ENCODE assay signal across 8 cellular contexts in the genomic region with DNA sequence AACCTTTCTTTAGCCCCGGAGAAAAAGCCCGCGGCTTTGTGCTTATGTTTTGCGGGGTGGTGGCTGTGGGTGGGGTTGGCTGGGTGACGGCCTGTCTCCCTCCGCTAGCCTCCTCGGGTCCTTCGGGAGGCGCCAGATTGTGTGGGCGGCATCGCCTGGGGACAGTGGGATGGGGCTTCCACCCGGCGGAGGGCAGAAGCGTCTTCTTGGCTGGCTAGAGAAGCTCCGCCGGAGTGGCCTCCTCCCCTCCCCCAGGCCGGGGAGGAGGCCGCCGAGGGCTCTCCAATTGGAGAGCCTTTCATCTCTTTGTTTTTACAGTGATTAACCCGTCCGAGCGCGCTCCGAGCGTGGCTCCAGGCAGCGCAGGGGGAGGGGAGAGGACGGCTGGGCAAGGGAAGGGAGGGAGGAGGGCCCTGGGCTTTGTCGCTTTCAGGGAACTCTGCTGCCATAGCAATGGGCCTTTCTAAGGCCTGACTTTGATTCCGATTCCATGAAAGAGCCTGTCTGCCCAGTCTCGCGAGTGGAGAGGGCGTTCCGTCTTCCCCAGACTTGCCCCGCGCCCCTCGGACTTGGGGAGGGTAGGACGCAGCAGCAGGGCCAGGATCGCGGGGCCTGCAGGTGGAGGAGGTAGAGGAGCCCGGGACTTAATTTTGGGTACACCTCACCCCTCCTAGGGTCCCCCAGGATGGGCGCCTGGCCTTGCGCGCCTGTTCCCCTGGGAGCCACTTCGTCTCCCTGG. TPM values are rescaled to one million over a fixed set of nuclear protein-coding genes. Genes with fewer than 3 reads are reported as not detected.
A peak's percentile ranks its signal among the peaks of the same experiment; 100 is the strongest.
DNase-seq lines count a peak whose midpoint lies in the region; ATAC-seq and TF ChIP-seq lines count a peak whose summit lies in the region.

No MANE protein-coding gene starts in this region.

- H3K9me3 ChIP-seq in HUES48 (ENCODE audit: control insufficient read depth, insufficient read depth, low read length) (no peaks in the 10 kb centered on the region), SK-N-SH (no peaks in the 10 kb centered on the region)

- intact Hi-C loops in head of caudate nucleus (cut with DNase I): no loop called here

- H3K36me3 ChIP-seq in HUES48 (ENCODE audit: control insufficient read depth, insufficient read depth, low read length) (no peaks in the 10 kb centered on the region), SK-N-SH (replicated peaks in 1 of 2; ENCODE audit: control insufficient read depth in 1 of 2, insufficient read depth in 2 of 2, low read length in 1 of 2) (no peaks in the 10 kb centered on the region)

- peak overlapping the region; percentile 55 for H3K4me2 ChIP-seq in SK-N-SH

- TF ChIP-seq CTCF in AG04449 (IDR thresholded peaks at IDR 0.05; ENCODE audit: insufficient read depth, low read length, missing control alignments) (no peak), SK-N-SH (IDR thresholded peaks at IDR 0.05) (no peak), retinal pigment epithelial cell (conservative IDR thresholded peaks at IDR 0.05; ENCODE audit: low read depth, low read length) (no peak)

- 47% methylated on average over 31 of the region's 44 CpGs for WGBS in SK-N-SH (ENCODE audit: low lambda C conversion rate)

- CTCF ChIA-PET in AG04449 (lab: Yijun Ruan, JAX): interaction anchor here (1.0 to 10.7 kb wide), 8 partner anchors 16 to 77 kb away, joined by 3 to 85 read pairs (median 6); no protein-coding TSS in a partner anchor
- CTCF ChIA-PET in SK-N-SH (lab: Yijun Ruan, JAX): interaction anchor here (0.6 to 3.1 kb wide), 5 partner anchors 23 to 282 kb away, joined by 3 to 21 read pairs (median 3); no protein-coding TSS in a partner anchor

- POLR2A ChIA-PET in AG04449 (lab: Yijun Ruan, JAX) (no interaction called here), SK-N-SH (lab: Yijun Ruan, JAX) (no interaction called here)

- no peaks in the 10 kb centered on the region for H3K79me2 ChIP-seq in SK-N-SH (ENCODE audit: insufficient read depth)

- no peaks in the 10 kb centered on the region for H4K20me1 ChIP-seq in SK-N-SH (ENCODE audit: insufficient read depth)

- H3K27me3 ChIP-seq in HUES48 (ENCODE audit: control insufficient read depth, insufficient read depth, low read length) (peaks cover 100% of the 10 kb centered on the region), SK-N-SH (ENCODE audit: insufficient read depth) (no peaks in the 10 kb centered on the region; the same call in 1 of the 2 replicates)

- TF ChIP-seq EP300 in SK-N-SH (IDR thresholded peaks at IDR 0.05; ENCODE audit: borderline replicate concordance in 1 of 2, low read depth in 1 of 2, low read length in 1 of 2): no peak

- H3F3A ChIP-seq in SK-N-SH (replicated peaks; ENCODE audit: insufficient read depth): peaks cover 4% of the 10 kb centered on the region

- peak overlapping the region; percentile 64; the same call in 1 of the 2 replicates for H2AFZ ChIP-seq in SK-N-SH (ENCODE audit: low read depth)

- H3K4me3 ChIP-seq in AG04449 (ENCODE audit: low read depth, low read length) (peak overlapping the region; percentile 56), HUES48 (ENCODE audit: low read depth, low read length) (peak overlapping the region; percentile 52), SK-N-SH (ENCODE audit: low read depth in 2 of 2, low read length in 1 of 2) (peak overlapping the region; percentile 21 to 44; a peak in 3 of 4 replicates), retinal pigment epithelial cell (ENCODE audit: low read length) (peak overlapping the region; percentile 46)

- H3K4me1 ChIP-seq in HUES48 (ENCODE audit: control insufficient read depth, insufficient read depth, low read length): peaks cover 41% of the 10 kb centered on the region
- H3K4me1 ChIP-seq in SK-N-SH (ENCODE audit: control insufficient read depth in 1 of 2, insufficient read depth in 2 of 2, low read depth in 1 of 2, low read length in 1 of 2): peaks cover 3 to 5% of the 10 kb centered on the region in 2 experiments; a peak in 3 of 4 replicates

- no peaks in the 10 kb centered on the region for H3K9me2 ChIP-seq in SK-N-SH

- H3K27ac ChIP-seq in HUES48 (ENCODE audit: low read depth, low read length) (no peak overlapping the region), SK-N-SH (ENCODE audit: low read depth in 2 of 2, low read length in 1 of 2) (no peak overlapping the region)

- DNase-seq in AG04449 (ENCODE audit: low read depth, low spot score) (no peak), SK-N-SH (peak; percentile 61), head of caudate nucleus (peak in 38 of 42 donors; percentile 11 to 82 (median 44)), retinal pigment epithelial cell (ENCODE audit: low read depth) (peak; percentile 17), RKO (ENCODE audit: low spot score) (no peak), GM19238 (ENCODE audit: insufficient read length, low spot score) (no peak)

- no peak for TF ChIP-seq RAD21 in SK-N-SH (IDR thresholded peaks at IDR 0.05; ENCODE audit: low read length)

- no peak for ATAC-seq in HG03378 (IDR thresholded peaks at IDR 0.05; ENCODE audit: unreplicated experiment)

- H3K9ac ChIP-seq in HUES48 (ENCODE audit: low read depth, low read length) (no peak overlapping the region), SK-N-SH (peak overlapping the region; percentile 49; the same call in 1 of the 2 replicates)

TF ChIP-seq in SK-N-SH, 30 proteins besides CTCF, POLR2A, EP300 and RAD21:
- TF ChIP-seq FOXM1 (IDR thresholded peaks at IDR 0.05; ENCODE audit: low read depth): no peak
- TF ChIP-seq ELF1 (IDR thresholded peaks at IDR 0.05): no peak
- TF ChIP-seq RFX5 (IDR thresholded peaks at IDR 0.05; ENCODE audit: low read length): no peak
- TF ChIP-seq TEAD4 (IDR thresholded peaks at IDR 0.05; ENCODE audit: borderline replicate concordance, insufficient read depth): no peak
- no peak for TF ChIP-seq NRF1 (IDR thresholded peaks at IDR 0.05; ENCODE audit: low read depth, low read length)
- TF ChIP-seq, protein P1, sequence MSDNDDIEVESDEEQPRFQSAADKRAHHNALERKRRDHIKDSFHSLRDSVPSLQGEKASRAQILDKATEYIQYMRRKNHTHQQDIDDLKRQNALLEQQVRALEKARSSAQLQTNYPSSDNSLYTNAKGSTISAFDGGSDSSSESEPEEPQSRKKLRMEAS (IDR thresholded peaks at IDR 0.05; ENCODE audit: low read depth): no peak
- TF ChIP-seq NFIC (IDR thresholded peaks at IDR 0.05; ENCODE audit: borderline replicate concordance): no peak
- no peak for TF ChIP-seq TCF12 (IDR thresholded peaks at IDR 0.05)
- no peak for TF ChIP-seq GATA2 (CRISPR knock-in tag; IDR thresholded peaks at IDR 0.05)
- no peak for TF ChIP-seq RXRA (IDR thresholded peaks at IDR 0.05; ENCODE audit: borderline replicate concordance, low read depth)

RNA-seq across cellular contexts. Expression of a gene that starts 36.7 kb away (rescaled TPM):
- polyA plus RNA-seq in SK-N-SH (2012; rRNA removed): not detected in 2 replicates
- polyA plus RNA-seq in SK-N-SH (2012; cell fraction: cytosol; rRNA removed): not detected in 2 replicates
- not detected in 2 replicates for polyA plus RNA-seq in SK-N-SH (2012; cell fraction: nucleus; rRNA removed)

RNA-seq across cellular contexts. Expression of a gene that starts 41.7 kb away (rescaled TPM):
- not detected in 2 replicates for polyA plus RNA-seq in SK-N-SH (2012; rRNA removed)
- polyA plus RNA-seq in SK-N-SH (2012; cell fraction: cytosol; rRNA removed): not detected in 2 replicates
- polyA plus RNA-seq in SK-N-SH (2012; cell fraction: nucleus; rRNA removed): not detected in 2 replicates

RNA-seq across cellular contexts. Expression of a gene that starts 46.9 kb away (rescaled TPM):
- polyA plus RNA-seq in SK-N-SH (2012; rRNA removed): not detected in 2 replicates
- not detected in 2 replicates for polyA plus RNA-seq in SK-N-SH (2012; cell fraction: cytosol; rRNA removed)
- polyA plus RNA-seq in SK-N-SH (2012; cell fraction: nucleus; rRNA removed): not detected in 2 replicates

Comparison
In these comparisons a context has a peak if more than half of its experiments do, and no peak if none do; other contexts are left out.
1. DNase-seq: peak in SK-N-SH (single experiment), head of caudate nucleus (38 of 42) and retinal pigment epithelial cell (single experiment); none in AG04449 (single experiment), RKO (single experiment) and GM19238 (single experiment).
2. Peak in every context shown above with its lines, with median percentiles within 50 percentile points of each other: H3K4me3 ChIP-seq.